ENCODE assay signal across 33 cellular contexts in the genomic region with DNA sequence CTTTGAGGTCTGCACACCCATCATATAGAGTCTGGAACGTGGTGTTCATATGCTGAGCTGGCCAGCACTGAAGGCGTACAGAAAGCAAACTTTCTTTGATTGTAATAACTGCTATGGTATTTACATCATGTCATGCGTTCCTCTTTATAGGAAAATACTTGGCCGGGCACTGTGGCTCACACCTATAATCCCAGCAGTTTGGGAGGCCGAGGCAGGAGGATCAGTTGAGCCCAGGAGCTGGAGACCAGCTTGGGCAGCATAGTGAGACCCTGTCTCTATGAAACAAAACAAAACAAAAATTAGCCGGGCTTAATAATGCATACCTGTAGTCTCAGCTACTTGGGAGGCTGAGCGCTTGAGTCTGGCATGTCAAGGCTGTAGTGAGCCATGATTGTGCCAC.
"Had no signal": no experiment of that assay in that cellular context is flagged by ENCODE, and none has a peak within 500 bp of the region (broad histone marks: within the 10 kb centered on the region; RNA-seq: fewer than 3 reads in every experiment).

No MANE protein-coding gene starts in this region.

- H3K27ac ChIP-seq: Peyer's patch, VCaP had no signal

- H3K9me3 Mint-ChIP-seq: activated CD4-positive, alpha-beta memory T cell treated with anti-CD3 and anti-CD28 coated beads, Interleukin-2, amount 10 ng/mL, durations not matched to agents 7 days and 5 days; activated naive CD4-positive, alpha-beta T cell treated with anti-CD3 and anti-CD28 coated beads, Interleukin-2, amount 10 ng/mL, durations not matched to agents 7 days and 5 days; activated naive CD8-positive, alpha-beta T cell treated with anti-CD3 and anti-CD28 coated beads, Interleukin-2, amount 50 U/mL, for 24 hours; brain had no signal

- H3K27me3 Mint-ChIP-seq: activated naive CD8-positive, alpha-beta T cell treated with anti-CD3 and anti-CD28 coated beads, Interleukin-2, amount 50 U/mL, for 24 hours had no signal

- H3K36me3 Mint-ChIP-seq: activated naive CD8-positive, alpha-beta T cell had no signal

- ATAC-seq: activated CD8-positive, alpha-beta memory T cell treated with anti-CD3 and anti-CD28 coated beads, Interleukin-2, amount 10 ng/mL, durations not matched to agents 7 days and 5 days; activated naive CD8-positive, alpha-beta T cell treated with anti-CD3 and anti-CD28 coated beads, Interleukin-2, amount 50 U/mL, for 24 hours had no signal

- H3K4me3 ChIP-seq: Peyer's patch had no signal

- H3K4me3 Mint-ChIP-seq: activated CD4-positive, alpha-beta memory T cell treated with anti-CD3 and anti-CD28 coated beads, Interleukin-2, amount 10 ng/mL, durations not matched to agents 7 days and 5 days; activated CD8-positive, alpha-beta memory T cell treated with anti-CD3 and anti-CD28 coated beads, Interleukin-2, amount 10 ng/mL, durations not matched to agents 7 days and 5 days; activated naive CD4-positive, alpha-beta T cell treated with anti-CD3 and anti-CD28 coated beads, Interleukin-2, amount 10 ng/mL, durations not matched to agents 7 days and 5 days; activated naive CD8-positive, alpha-beta T cell; activated naive CD8-positive, alpha-beta T cell treated with anti-CD3 and anti-CD28 coated beads, Interleukin-2, amount 50 U/mL, for 24 hours had no signal

- DNase-seq: activated CD4-positive, alpha-beta memory T cell treated with anti-CD3 and anti-CD28 coated beads, Interleukin-2, amount 10 ng/mL, durations not matched to agents 7 days and 5 days; activated CD4-positive, alpha-beta T cell treated with anti-CD3 and anti-CD28 coated beads for 1 hour; activated CD4-positive, alpha-beta T cell treated with anti-CD3 and anti-CD28 coated beads for 48 hours; activated CD4-positive, CD25-positive, alpha-beta regulatory T cell; activated CD8-positive, alpha-beta memory T cell treated with anti-CD3 and anti-CD28 coated beads for 24 hours; activated CD8-positive, alpha-beta memory T cell treated with anti-CD3 and anti-CD28 coated beads, Interleukin-2, amount 10 ng/mL, durations not matched to agents 7 days and 5 days; activated CD8-positive, alpha-beta memory T cell treated with anti-CD3 and anti-CD28 coated beads, Interleukin-2, amount 50 U/mL, for 48 hours; activated effector memory CD4-positive, alpha-beta T cell treated with Interleukin-2 at 50 U/mL for 16 hours; activated naive CD4-positive, alpha-beta T cell treated with anti-CD3 and anti-CD28 coated beads, Interleukin-2, amount 10 ng/mL, durations not matched to agents 7 days and 5 days; activated naive CD8-positive, alpha-beta T cell treated with anti-CD3 and anti-CD28 coated beads, Interleukin-2, amount 50 U/mL, for 24 hours; activated T-cell treated with anti-CD3 and anti-CD28 coated beads, Interleukin-2, amount 50 U/mL, for 48 hours; anterior cingulate cortex; caudate nucleus; cerebellar nuclear complex; Karpas-422; NCI-H1105; NCI-H1417 treated with DMSO at 0.1 percent for 48 hours; NCI-H187 treated with DMSO at 0.1 percent for 48 hours; NCI-H2081 treated with DMSO at 0.1 percent for 48 hours; NCI-H446 treated with DMSO at 0.1 percent for 48 hours; NCI-H524; NCI-H69; Peyer's patch; RPMI8226; SIG-M5; SW 1271; T-helper 1 cell; T-helper 2 cell; T-helper 9 cell had no signal

- H3K27ac Mint-ChIP-seq: activated CD4-positive, alpha-beta memory T cell treated with anti-CD3 and anti-CD28 coated beads, Interleukin-2, amount 10 ng/mL, durations not matched to agents 7 days and 5 days; activated CD8-positive, alpha-beta memory T cell treated with anti-CD3 and anti-CD28 coated beads, Interleukin-2, amount 10 ng/mL, durations not matched to agents 7 days and 5 days; activated naive CD4-positive, alpha-beta T cell treated with anti-CD3 and anti-CD28 coated beads, Interleukin-2, amount 10 ng/mL, durations not matched to agents 7 days and 5 days; activated naive CD8-positive, alpha-beta T cell; activated naive CD8-positive, alpha-beta T cell treated with anti-CD3 and anti-CD28 coated beads, Interleukin-2, amount 50 U/mL, for 24 hours had no signal

- FAIRE-seq: bronchial epithelial cell had no signal

- H3K9me3 ChIP-seq: Peyer's patch had no signal
